24 cellular contexts compared by ENCODE assay signal in the genomic region with DNA sequence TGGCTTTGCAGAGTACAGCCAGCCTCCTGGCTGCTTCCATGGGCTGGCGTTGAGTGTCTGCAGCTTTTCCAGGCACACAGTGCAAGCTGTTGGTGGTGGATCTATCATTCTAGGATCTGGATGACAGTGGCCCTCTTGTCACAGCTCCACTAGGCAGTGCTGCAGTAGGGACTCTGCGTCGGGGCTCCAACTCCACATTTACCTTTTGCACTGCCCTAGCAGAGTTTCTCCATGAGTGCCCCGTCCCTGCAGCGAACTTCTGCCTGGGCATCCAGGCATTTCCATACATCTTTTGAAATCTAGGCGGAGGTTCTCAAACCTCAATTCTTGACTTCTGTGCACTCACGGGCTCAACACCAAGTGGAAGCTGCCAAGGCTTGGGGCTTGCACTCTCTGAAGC.
"Had no signal": no experiment of that assay in that cellular context is flagged by ENCODE, and none has a peak within 500 bp of the region (broad histone marks: within the 10 kb centered on the region; RNA-seq: fewer than 3 reads in every experiment).

No MANE protein-coding gene starts in this region.

- H3K79me2 ChIP-seq: hepatocyte had no signal

- H3K4me3 Mint-ChIP-seq: dendritic cell treated with granulocyte-macrophage colony-stimulating factor and Interleukin-4, amounts not matched to agents 40 ng/mL and 50 ng/mL, for 4 days; effector memory CD8-positive, alpha-beta T cell had no signal

- H3K4me1 ChIP-seq: colonic mucosa, esophagus muscularis mucosa, esophagus squamous epithelium, foreskin keratinocyte, gastrocnemius medialis, gastroesophageal sphincter, heart left ventricle, heart right ventricle had no signal

- H3K36me3 ChIP-seq: colonic mucosa, esophagus muscularis mucosa, esophagus squamous epithelium, gastrocnemius medialis, gastroesophageal sphincter, heart left ventricle, heart right ventricle had no signal

- H3K4me2 ChIP-seq: hepatocyte had no signal

- H3K27ac ChIP-seq: colonic mucosa, coronary artery, dorsolateral prefrontal cortex, epithelial cell of prostate, esophagus muscularis mucosa, esophagus squamous epithelium, foreskin keratinocyte, gastrocnemius medialis, gastroesophageal sphincter, heart left ventricle, heart right ventricle, hepatocyte had no signal

- H3K27me3 Mint-ChIP-seq: dendritic cell treated with granulocyte-macrophage colony-stimulating factor and Interleukin-4, amounts not matched to agents 40 ng/mL and 50 ng/mL, for 4 days; effector memory CD8-positive, alpha-beta T cell had no signal

- H3K4me3 ChIP-seq: colonic mucosa, coronary artery, dorsolateral prefrontal cortex, esophagus muscularis mucosa, esophagus squamous epithelium, gastrocnemius medialis, gastroesophageal sphincter, heart left ventricle, heart right ventricle, hepatocyte had no signal

- DNase-seq: colonic mucosa; cortex of kidney; dermis blood vessel endothelial cell; dorsolateral prefrontal cortex; effector CD4-positive, alpha-beta T cell; effector CD8-positive, alpha-beta T cell; effector memory CD4-positive, alpha-beta T cell; effector memory CD8-positive, alpha-beta T cell; erythroblast; esophagus squamous epithelium; foreskin fibroblast; foreskin keratinocyte; foreskin melanocyte; gastrocnemius medialis; glutamatergic neuron; head of caudate nucleus; heart left ventricle; heart right ventricle had no signal

- H3K9me3 ChIP-seq: colonic mucosa, esophagus squamous epithelium had no signal

- H3K27me3 ChIP-seq: colonic mucosa, dorsolateral prefrontal cortex, esophagus muscularis mucosa, esophagus squamous epithelium, foreskin keratinocyte, gastrocnemius medialis, gastroesophageal sphincter, heart left ventricle, heart right ventricle, hepatocyte had no signal

- H3K27ac Mint-ChIP-seq: dendritic cell treated with granulocyte-macrophage colony-stimulating factor and Interleukin-4, amounts not matched to agents 40 ng/mL and 50 ng/mL, for 4 days; effector memory CD8-positive, alpha-beta T cell had no signal

- H2AFZ ChIP-seq: hepatocyte had no signal
